In the genomic region with DNA sequence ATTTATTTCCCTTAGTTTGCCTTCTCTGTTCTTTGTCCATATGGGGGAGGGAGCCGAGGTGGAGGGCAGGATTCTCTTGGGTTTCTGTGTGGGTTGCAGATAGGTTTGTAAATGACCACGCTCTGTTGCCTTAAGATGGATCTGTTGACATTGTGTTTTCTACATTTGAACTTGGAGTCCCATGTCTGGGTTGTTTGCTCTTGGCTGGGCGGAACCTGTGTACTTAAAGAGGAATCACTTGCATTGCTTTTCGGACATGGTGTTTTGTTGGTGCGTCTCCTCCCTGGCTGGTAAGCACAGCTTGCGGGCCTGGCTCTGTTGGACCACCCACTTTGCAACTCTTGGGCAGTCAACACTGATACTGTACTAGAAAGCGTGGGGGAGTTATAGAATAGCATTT, we compare ENCODE assay signal across 15 cellular contexts. TPM values are rescaled to one million over a fixed set of nuclear protein-coding genes. Genes with fewer than 3 reads are reported as not detected.
A peak's percentile ranks its signal among the peaks of the same experiment; 100 is the strongest.
DNase-seq lines count a peak whose midpoint lies in the region; ATAC-seq and TF ChIP-seq lines count a peak whose summit lies in the region.
"Had no signal": no experiment of that assay in that cellular context is flagged by ENCODE, and none has a peak within 500 bp of the region (broad histone marks: within the 10 kb centered on the region; RNA-seq: fewer than 3 reads in every experiment).

No MANE protein-coding gene starts in this region.

- H3K27me3 Mint-ChIP-seq in activated CD8-positive, alpha-beta T cell treated with anti-CD3 and anti-CD28 coated beads for 36 hours, result no peaks in the 10 kb centered on the region

- peaks cover 59% of the 10 kb centered on the region for H3K4me1 ChIP-seq in BLaER1
- H3K4me1 ChIP-seq in colonic mucosa, result no peaks in the 10 kb centered on the region
- peaks cover 39% of the 10 kb centered on the region for H3K4me1 ChIP-seq in mucosa of stomach (ENCODE audit: control insufficient read depth, insufficient read depth, low read length)
- H3K4me1 ChIP-seq in tibial nerve, result peaks cover 0 to 68% (median 27%) of the 10 kb centered on the region in 4 donors

- no peak overlapping the region for H3K4me3 Mint-ChIP-seq in activated CD8-positive, alpha-beta T cell treated with anti-CD3 and anti-CD28 coated beads for 36 hours
- H3K4me3 Mint-ChIP-seq: T-helper 1 cell treated with Interleukin-12 subunit alpha and Interleukin-12 subunit beta and Interleukin-4 antibody, amounts not matched to agents 30 μg/mL and 1 μg/mL, for 36 hours had no signal

- peaks cover 100% of the 10 kb centered on the region for H4K20me1 ChIP-seq in BLaER1

- H3K4me3 ChIP-seq in BLaER1 (no peak overlapping the region), colonic mucosa (no peak overlapping the region), mucosa of stomach (ENCODE audit: low read length) (peak overlapping the region; percentile 40), tibial nerve (no peak overlapping the region)
- H3K4me3 ChIP-seq: adrenal gland, ovary, thoracic aorta had no signal

- H3K9me3 Mint-ChIP-seq in activated CD8-positive, alpha-beta T cell treated with anti-CD3 and anti-CD28 coated beads for 36 hours, result no peaks in the 10 kb centered on the region
- H3K9me3 Mint-ChIP-seq: T-helper 1 cell treated with Interleukin-12 subunit alpha and Interleukin-12 subunit beta and Interleukin-4 antibody, amounts not matched to agents 30 μg/mL and 1 μg/mL, for 36 hours had no signal

- ATAC-seq in activated CD8-positive, alpha-beta T cell treated with anti-CD3 and anti-CD28 coated beads for 36 hours, result no peak
- no peak for ATAC-seq in GM21737 (IDR thresholded peaks at IDR 0.05; ENCODE audit: unreplicated experiment)

- H3K4me1 Mint-ChIP-seq in activated CD8-positive, alpha-beta T cell treated with anti-CD3 and anti-CD28 coated beads for 36 hours (ENCODE audit: low read depth), result peaks cover 38% of the 10 kb centered on the region

- intact Hi-C loops in colonic mucosa (cut with DNase I), result no loop called here
- intact Hi-C loops in activated CD8-positive, alpha-beta T cell treated with anti-CD3 and anti-CD28 coated beads for 36 hours (cut with micrococcal nuclease), result no loop called here

- WGBS in tibial nerve, 2 donors, result 46 to 50% methylated on average over 7 of the region's 7 CpGs

- peaks cover 16% of the 10 kb centered on the region for H3K36me3 Mint-ChIP-seq in activated CD8-positive, alpha-beta T cell treated with anti-CD3 and anti-CD28 coated beads for 36 hours (ENCODE audit: low read depth)

- H3K27me3 ChIP-seq in BLaER1 (no peaks in the 10 kb centered on the region), colonic mucosa (no peaks in the 10 kb centered on the region), mucosa of stomach (ENCODE audit: control insufficient read depth, insufficient read depth, low read length) (no peaks in the 10 kb centered on the region), tibial nerve (no peaks in the 10 kb centered on the region)
- H3K27me3 ChIP-seq: adrenal gland, ovary had no signal

- H3K27ac Mint-ChIP-seq in activated CD8-positive, alpha-beta T cell treated with anti-CD3 and anti-CD28 coated beads for 36 hours, result no peak overlapping the region
- H3K27ac Mint-ChIP-seq: T-helper 1 cell treated with Interleukin-12 subunit alpha and Interleukin-12 subunit beta and Interleukin-4 antibody, amounts not matched to agents 30 μg/mL and 1 μg/mL, for 36 hours had no signal

- POLR2A ChIA-PET in activated CD8-positive, alpha-beta T cell treated with anti-CD3 and anti-CD28 coated beads for 36 hours (lab: Charles Lee), result interaction anchor here (0.6 to 1.8 kb wide), 3 partner anchors 20 to 65 kb away, joined by 3 to 5 read pairs (median 3); no protein-coding TSS in a partner anchor

- TF ChIP-seq EP300 in tibial nerve (IDR thresholded peaks at IDR 0.05), result no peak

- H3K27ac ChIP-seq in BLaER1 (no peak overlapping the region), colonic mucosa (no peak overlapping the region), tibial nerve (peak overlapping the region in 2 of 4 donors; percentile 62 to 72)
- H3K27ac ChIP-seq: adrenal gland, thoracic aorta had no signal

- H3K36me3 ChIP-seq in BLaER1 (peaks cover 64% of the 10 kb centered on the region), colonic mucosa (no peaks in the 10 kb centered on the region), mucosa of stomach (ENCODE audit: control insufficient read depth, insufficient read depth, low read length) (no peaks in the 10 kb centered on the region), tibial nerve (no peaks in the 10 kb centered on the region)
- H3K36me3 ChIP-seq: adrenal gland, ovary, thoracic aorta had no signal

- DNase-seq in NCI-H187 treated with DMSO at 0.1 percent for 48 hours (lab: John Stamatoyannopoulos, UW) (peak; percentile 22), colonic mucosa (peak; percentile 45), glomerular visceral epithelial cell (ENCODE audit: extremely low spot score) (no peak), tibial nerve (ENCODE audit: low spot score in 2 of 2) (no peak)
- DNase-seq in activated CD8-positive, alpha-beta T cell treated with anti-CD3 and anti-CD28 coated beads for 36 hours, result no peak
- DNase-seq: activated CD4-positive, alpha-beta T cell treated with anti-CD3 and anti-CD28 coated beads, Interleukin-2, amount 50 U/mL, for 4 hours; adrenal gland; NCI-H1105; NCI-H524; ovary had no signal

- H3K4me2 ChIP-seq in BLaER1, result peak overlapping the region; percentile 32

- CTCF ChIA-PET in activated CD8-positive, alpha-beta T cell treated with anti-CD3 and anti-CD28 coated beads for 36 hours (lab: Charles Lee), result no interaction called here

- H3K9ac ChIP-seq in BLaER1 (no peak overlapping the region), colonic mucosa (ENCODE audit: low read depth in 2 of 2, low read length in 2 of 2) (no peak overlapping the region), mucosa of stomach (ENCODE audit: low read length) (no peak overlapping the region)

- no peaks in the 10 kb centered on the region for H3K9me3 ChIP-seq in BLaER1
- H3K9me3 ChIP-seq in colonic mucosa, result no peaks in the 10 kb centered on the region
- H3K9me3 ChIP-seq in mucosa of stomach (ENCODE audit: control insufficient read depth, low read length), result no peaks in the 10 kb centered on the region
- no peaks in the 10 kb centered on the region for H3K9me3 ChIP-seq in tibial nerve
- H3K9me3 ChIP-seq: adrenal gland, ovary, thoracic aorta had no signal

- no peak for TF ChIP-seq POLR2A in tibial nerve (IDR thresholded peaks at IDR 0.05)

- no peak for TF ChIP-seq CTCF in colonic mucosa (IDR thresholded peaks at IDR 0.05)
- TF ChIP-seq CTCF in activated CD8-positive, alpha-beta T cell treated with anti-CD3 and anti-CD28 coated beads for 36 hours (IDR thresholded peaks at IDR 0.05), result no peak
- TF ChIP-seq CTCF in tibial nerve (IDR thresholded peaks at IDR 0.05), result no peak

RNA-seq across cellular contexts. Expression of gene EHMT1, which starts 45.9 kb away (rescaled TPM):
- total RNA-seq in colonic mucosa (10 to 100 TPM; 56.2 to 97.9 TPM), tibial nerve (100 to 1,000 TPM in 3 of 4 donors, 10 to 100 TPM in 1; 96.4 to 136 (median 118) TPM)
- total RNA-seq in activated CD8-positive, alpha-beta T cell treated with anti-CD3 and anti-CD28 coated beads for 36 hours, result 10 to 100 TPM; 62.1 to 67.1 TPM

RNA-seq across cellular contexts. Expression of gene ARRDC1, which starts 59.2 kb away (rescaled TPM):
- total RNA-seq in colonic mucosa (10 to 100 TPM; 69.1 to 97.2 TPM), tibial nerve (10 to 100 TPM; 26.4 to 83.1 (median 50.1) TPM)
- total RNA-seq in activated CD8-positive, alpha-beta T cell treated with anti-CD3 and anti-CD28 coated beads for 36 hours, result 10 to 100 TPM; 29.0 TPM

Comparison
In these comparisons a context has a peak if more than half of its experiments do, and no peak if none do; other contexts are left out.
1. DNase-seq: peak in NCI-H187 treated with DMSO at 0.1 percent for 48 hours (single experiment) and colonic mucosa (single experiment); none in activated CD8-positive, alpha-beta T cell treated with anti-CD3 and anti-CD28 coated beads for 36 hours (single experiment), glomerular visceral epithelial cell (single experiment) and tibial nerve (0 of 2).